ENCODE assay signal across 13 cellular contexts in genomic region chr3:53238881-53239280, GRCh38. TPM values are rescaled to one million over a fixed set of nuclear protein-coding genes. Genes with fewer than 3 reads are reported as not detected.
DNase-seq lines count a peak whose midpoint lies in the region; ATAC-seq and TF ChIP-seq lines count a peak whose summit lies in the region.
"Had no signal": no experiment of that assay in that cellular context is flagged by ENCODE, and none has a peak within 500 bp of the region (broad histone marks: within the 10 kb centered on the region; RNA-seq: fewer than 3 reads in every experiment).

No MANE protein-coding gene starts in this region.

- H3K27me3 ChIP-seq in foreskin keratinocyte (no peaks in the 10 kb centered on the region), sigmoid colon (no peaks in the 10 kb centered on the region)

- ATAC-seq in foreskin keratinocyte, result peak; percentile 7
- ATAC-seq in sciatic nerve, result no peak
- ATAC-seq: CD8-positive, alpha-beta T cell had no signal

- TF ChIP-seq POLR2A in sigmoid colon (IDR thresholded peaks at IDR 0.05), result no peak

- H3K4me1 ChIP-seq in foreskin keratinocyte (peaks cover 21% of the 10 kb centered on the region), sigmoid colon (peaks cover 0 to 84% (median 56%) of the 10 kb centered on the region in 4 donors)
- H3K4me1 ChIP-seq: HAP-1 had no signal

- CTCF ChIA-PET in Calu3 (lab: Charles Lee), result no interaction called here
- CTCF ChIA-PET in activated CD4-positive, alpha-beta memory T cell treated with anti-CD3 and anti-CD28 coated beads for 36 hours (lab: Charles Lee), result no interaction called here

- H3K36me3 ChIP-seq in sigmoid colon, result peaks cover 57 to 83% (median 57%) of the 10 kb centered on the region in 4 donors

- DNase-seq in Calu3 (no peak), SK-MEL-5 (ENCODE audit: low read depth, low spot score) (peak; percentile 82), foreskin keratinocyte (peak in 1 of 2 donors; percentile 39), sigmoid colon (no peak), NCI-H1105 (lab: John Stamatoyannopoulos, UW) (no peak), sciatic nerve (ENCODE audit: low spot score) (no peak), NCI-H2029 (lab: John Stamatoyannopoulos, UW) (no peak)
- no peak for DNase-seq in activated CD4-positive, alpha-beta memory T cell treated with anti-CD3 and anti-CD28 coated beads for 36 hours
- DNase-seq: activated CD8-positive, alpha-beta memory T cell treated with anti-CD3 and anti-CD28 coated beads, Interleukin-2, amount 50 U/mL, for 48 hours; CD8-positive, alpha-beta T cell; glutamatergic neuron; NCI-H226 had no signal

- no peak overlapping the region for H3K4me3 ChIP-seq in sigmoid colon
- H3K4me3 ChIP-seq: HAP-1 had no signal

- BruUV-seq in Calu3 (replicated peaks; lab: Mats Ljungman, UMichigan), result TSS peak; percentile 32

- 67 to 89% methylated on average over 4 of the region's 4 CpGs for WGBS in sigmoid colon, 2 donors

- TF ChIP-seq EP300 in sigmoid colon (IDR thresholded peaks at IDR 0.05), result no peak

- H3K4me3 Mint-ChIP-seq in Calu3 (ENCODE audit: low read depth, unreplicated experiment), result peak overlapping the region; percentile 60
- no peak overlapping the region for H3K4me3 Mint-ChIP-seq in activated CD4-positive, alpha-beta memory T cell treated with anti-CD3 and anti-CD28 coated beads for 36 hours
- H3K4me3 Mint-ChIP-seq: CD8-positive, alpha-beta T cell had no signal

- in situ Hi-C loops in SK-MEL-5 (cut with HindIII; ENCODE audit: low pct_unique_long_range_greater_than_20kb, low sequenced_read_pairs), result no loop called here

- H3K4me1 Mint-ChIP-seq in Calu3 (ENCODE audit: low read depth, unreplicated experiment), result peaks cover 51% of the 10 kb centered on the region
- H3K4me1 Mint-ChIP-seq in activated CD4-positive, alpha-beta memory T cell treated with anti-CD3 and anti-CD28 coated beads for 36 hours (ENCODE audit: low read depth), result no peaks in the 10 kb centered on the region

- intact Hi-C loops in Calu3 (cut with micrococcal nuclease; ENCODE audit: unreplicated experiment), result loop anchor here (2.0 kb wide), 2 partner anchors 16 to 32 kb away; no protein-coding TSS in a partner anchor
- intact Hi-C loops in sigmoid colon (cut with DNase I), result no loop called here
- intact Hi-C loops in activated CD4-positive, alpha-beta memory T cell treated with anti-CD3 and anti-CD28 coated beads for 36 hours (cut with micrococcal nuclease), result no loop called here
- intact Hi-C loops in sciatic nerve (cut with DNase I), result no loop called here

- no peak overlapping the region for H3K27ac ChIP-seq in foreskin keratinocyte
- peak overlapping the region; percentile 27 to 77 (median 48) for H3K27ac ChIP-seq in sigmoid colon

- TF ChIP-seq CTCF in Calu3 (IDR thresholded peaks at IDR 0.05; ENCODE audit: unreplicated experiment) (no peak), foreskin keratinocyte (conservative IDR thresholded peaks at IDR 0.05) (no peak), sigmoid colon (IDR thresholded peaks at IDR 0.05) (no peak)

- peaks cover 84% of the 10 kb centered on the region for H3K36me3 Mint-ChIP-seq in Calu3 (ENCODE audit: insufficient read depth, unreplicated experiment)
- H3K36me3 Mint-ChIP-seq in activated CD4-positive, alpha-beta memory T cell treated with anti-CD3 and anti-CD28 coated beads for 36 hours, result peaks cover 10% of the 10 kb centered on the region

- H3K27ac Mint-ChIP-seq in Calu3 (ENCODE audit: unreplicated experiment), result peak overlapping the region; percentile 91
- H3K27ac Mint-ChIP-seq in activated CD4-positive, alpha-beta memory T cell treated with anti-CD3 and anti-CD28 coated beads for 36 hours, result no peak overlapping the region

- no peaks in the 10 kb centered on the region for H3K27me3 Mint-ChIP-seq in Calu3 (ENCODE audit: unreplicated experiment)
- H3K27me3 Mint-ChIP-seq in activated CD4-positive, alpha-beta memory T cell treated with anti-CD3 and anti-CD28 coated beads for 36 hours, result no peaks in the 10 kb centered on the region

- POLR2A ChIA-PET in activated CD4-positive, alpha-beta memory T cell treated with anti-CD3 and anti-CD28 coated beads for 36 hours (lab: Charles Lee), result no interaction called here

- no peaks in the 10 kb centered on the region for H3K9me3 ChIP-seq in sigmoid colon
- H3K9me3 ChIP-seq: HAP-1 had no signal

- no peaks in the 10 kb centered on the region for H3K9me3 Mint-ChIP-seq in Calu3 (ENCODE audit: low read depth, unreplicated experiment)
- no peaks in the 10 kb centered on the region for H3K9me3 Mint-ChIP-seq in activated CD4-positive, alpha-beta memory T cell treated with anti-CD3 and anti-CD28 coated beads for 36 hours
- H3K9me3 Mint-ChIP-seq: CD8-positive, alpha-beta T cell had no signal

RNA-seq across cellular contexts. Expression of gene TKT, which starts 16.9 kb away (rescaled TPM):
- 391 and 446 TPM in 2 replicates for total RNA-seq in Calu3 (2022)
- 775 and 835 TPM in 2 replicates for total RNA-seq in SK-MEL-5 (2014; rRNA removed; shearing (Covaris generic))
- 738 and 888 TPM in 2 replicates for polyA plus RNA-seq in SK-MEL-5 (2015; cell fraction: cytosol; rRNA removed)
- 476 and 534 TPM in 2 replicates for polyA plus RNA-seq in SK-MEL-5 (2015; cell fraction: nucleus; rRNA removed)
- 537 and 542 TPM in 2 replicates for total RNA-seq in foreskin keratinocyte
- polyA plus RNA-seq in foreskin keratinocyte, result 588 and 603 TPM in 2 replicates
- 100 to 1,000 TPM; 138 to 253 (median 185) TPM for total RNA-seq in sigmoid colon
- polyA plus RNA-seq in sigmoid colon, result 100 to 1,000 TPM in 2 of 3 donors, 10 to 100 TPM in 1; 88.9 to 305 (median 102) TPM
- 100 to 1,000 TPM; 252 to 254 TPM for total RNA-seq in activated CD4-positive, alpha-beta memory T cell treated with anti-CD3 and anti-CD28 coated beads for 36 hours
- 219 TPM for total RNA-seq in sciatic nerve
